18 cellular contexts compared by ENCODE assay signal in genomic region chr9:89614319-89614892, GRCh38. TPM values are rescaled to one million over a fixed set of nuclear protein-coding genes. Genes with fewer than 3 reads are reported as not detected.
DNase-seq lines count a peak whose midpoint lies in the region; ATAC-seq and TF ChIP-seq lines count a peak whose summit lies in the region.
"Had no signal": no experiment of that assay in that cellular context is flagged by ENCODE, and none has a peak within 500 bp of the region (broad histone marks: within the 10 kb centered on the region; RNA-seq: fewer than 3 reads in every experiment).

No MANE protein-coding gene starts in this region.

- H3K27ac Mint-ChIP-seq in MCF 10A (ENCODE audit: low read depth, unreplicated experiment) (no peak overlapping the region), chondrocyte (ENCODE audit: unreplicated experiment) (no peak overlapping the region), progenitor cell of endocrine pancreas (no peak overlapping the region)

- POLR2A ChIA-PET in MCF 10A (lab: Yijun Ruan, JAX): interaction anchor here (1.4 kb wide), 1 partner anchor 8 kb away, joined by 3 read pairs; no protein-coding TSS in a partner anchor

- no peak overlapping the region for H3K27ac ChIP-seq in breast epithelium
- H3K27ac ChIP-seq: GM23248 had no signal

- no peak for ATAC-seq in HG03135 (IDR thresholded peaks at IDR 0.05; ENCODE audit: unreplicated experiment)
- ATAC-seq: K562 had no signal

- H3K27me3 Mint-ChIP-seq in MCF 10A (ENCODE audit: insufficient read depth, unreplicated experiment) (no peaks in the 10 kb centered on the region), chondrocyte (ENCODE audit: low read depth) (peaks cover 10% of the 10 kb centered on the region), progenitor cell of endocrine pancreas (peaks cover 58% of the 10 kb centered on the region)

- TF ChIP-seq POLR2A in breast epithelium (IDR thresholded peaks at IDR 0.05): no peak

- H3K36me3 Mint-ChIP-seq in MCF 10A (ENCODE audit: insufficient read depth, unreplicated experiment) (no peaks in the 10 kb centered on the region), chondrocyte (ENCODE audit: low read depth) (no peaks in the 10 kb centered on the region), progenitor cell of endocrine pancreas (ENCODE audit: insufficient read depth) (no peaks in the 10 kb centered on the region)

- no TSS peak for BruUV-seq in MCF 10A (replicated peaks; lab: Mats Ljungman, UMichigan)

- no peaks in the 10 kb centered on the region for H3K36me3 ChIP-seq in breast epithelium

- H3K9me3 Mint-ChIP-seq in MCF 10A (ENCODE audit: unreplicated experiment): peaks cover 7% of the 10 kb centered on the region
- peaks cover 6% of the 10 kb centered on the region for H3K9me3 Mint-ChIP-seq in chondrocyte (ENCODE audit: low read depth)
- H3K9me3 Mint-ChIP-seq in progenitor cell of endocrine pancreas (ENCODE audit: low read depth): peaks cover 3% of the 10 kb centered on the region

- no peaks in the 10 kb centered on the region for H3K27me3 ChIP-seq in breast epithelium

- H3K4me3 ChIP-seq in breast epithelium: no peak overlapping the region
- H3K4me3 ChIP-seq: GM23248, K562 had no signal

- no peak overlapping the region for H3K4me3 Mint-ChIP-seq in MCF 10A (ENCODE audit: unreplicated experiment)
- H3K4me3 Mint-ChIP-seq in chondrocyte (ENCODE audit: unreplicated experiment): no peak overlapping the region
- H3K4me3 Mint-ChIP-seq in progenitor cell of endocrine pancreas (ENCODE audit: low read depth): no peak overlapping the region

- CTCF ChIA-PET in MCF 10A (lab: Yijun Ruan, JAX): interaction anchor here (0.6 to 1.6 kb wide), 7 partner anchors 10 to 449 kb away, joined by 3 to 4 read pairs (median 3); no protein-coding TSS in a partner anchor

- no peaks in the 10 kb centered on the region for H3K4me1 Mint-ChIP-seq in MCF 10A (ENCODE audit: insufficient read depth, unreplicated experiment)
- H3K4me1 Mint-ChIP-seq in chondrocyte (ENCODE audit: low read depth): no peaks in the 10 kb centered on the region
- H3K4me1 Mint-ChIP-seq in progenitor cell of endocrine pancreas (ENCODE audit: low read depth): no peaks in the 10 kb centered on the region

- TF ChIP-seq CTCF in MCF 10A (IDR thresholded peaks at IDR 0.05; ENCODE audit: unreplicated experiment) (no peak), breast epithelium (IDR thresholded peaks at IDR 0.05) (no peak), chondrocyte (IDR thresholded peaks at IDR 0.05) (no peak), progenitor cell of endocrine pancreas (IDR thresholded peaks at IDR 0.05; ENCODE audit: unreplicated experiment) (no peak)

- DNase-seq in MCF 10A (ENCODE audit: unreplicated experiment): peak; percentile 24
- DNase-seq in breast epithelium (ENCODE audit: low spot score in 2 of 2): no peak
- peak; percentile 43 for DNase-seq in chondrocyte (ENCODE audit: low spot score)
- DNase-seq in myocyte (ENCODE audit: low read depth): peak; percentile 52
- no peak for DNase-seq in DMS53 treated with DMSO at 0.1 percent for 48 hours (lab: John Stamatoyannopoulos, UW; ENCODE audit: unreplicated experiment)
- DNase-seq in progenitor cell of endocrine pancreas (ENCODE audit: low spot score, unreplicated experiment): no peak
- DNase-seq: C1 segment of cervical spinal cord, DND-41, GF-D8, GM23248, NCI-H1048, NCI-H146, NCI-H2081, NCI-H345, NCI-H69, SHP77 had no signal

- H3K9me3 ChIP-seq in breast epithelium: peaks cover 0 to 9% of the 10 kb centered on the region in 2 donors

- intact Hi-C loops in MCF 10A (cut with micrococcal nuclease): no loop called here
- intact Hi-C loops in breast epithelium (cut with DNase I; ENCODE audit: low total_unique reads): no loop called here

- H3K4me1 ChIP-seq in breast epithelium: no peaks in the 10 kb centered on the region

RNA-seq across cellular contexts. Expression of gene GADD45G, which starts 9.6 kb away (rescaled TPM):
- total RNA-seq in MCF 10A (2022): 0.69 TPM in 1 of 2 replicates, not detected in the other
- total RNA-seq in breast epithelium: 10 to 100 TPM; 13.0 to 24.3 (median 15.8) TPM
- total RNA-seq in chondrocyte: 1.5 to 4.6 TPM (median 3.2 TPM) in 3 replicates
- 24.1 and 81.1 TPM in 2 replicates for total RNA-seq in myocyte
- 42.4 TPM for polyA plus RNA-seq in myocyte (2012)
- 1.8 and 1.9 TPM in 2 replicates for total RNA-seq in progenitor cell of endocrine pancreas

Comparison
In these comparisons a context has a peak if more than half of its experiments do, and no peak if none do; other contexts are left out.
1. DNase-seq: peak in MCF 10A (single experiment), chondrocyte (single experiment) and myocyte (single experiment); none in breast epithelium (0 of 2), DMS53 treated with DMSO at 0.1 percent for 48 hours (single experiment) and progenitor cell of endocrine pancreas (single experiment).